In the genomic region with DNA sequence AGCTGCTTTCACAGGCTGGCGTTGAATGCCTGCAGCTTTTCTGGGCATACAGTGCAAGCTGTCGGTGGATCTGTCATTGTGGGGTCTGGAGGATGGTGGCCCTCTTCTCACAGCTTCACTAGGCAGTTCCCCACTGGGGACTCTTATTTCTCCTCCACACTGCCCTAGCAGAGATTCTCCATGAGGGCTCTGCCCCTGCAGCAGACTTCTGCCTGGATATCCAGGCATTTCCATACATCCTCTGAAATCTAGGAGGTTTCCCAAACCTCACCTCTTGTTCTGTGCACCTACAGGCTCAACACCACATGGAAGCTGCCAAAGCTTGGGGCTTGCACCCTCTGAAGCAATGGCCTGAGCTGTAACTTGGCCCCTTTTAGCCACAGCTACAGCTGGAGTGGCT, we compare ENCODE assay signal across 1 cellular context. TPM values are rescaled to one million over a fixed set of nuclear protein-coding genes. Genes with fewer than 3 reads are reported as not detected.
"Had no signal": no experiment of that assay in that cellular context is flagged by ENCODE, and none has a peak within 500 bp of the region (broad histone marks: within the 10 kb centered on the region; RNA-seq: fewer than 3 reads in every experiment).

No MANE protein-coding gene starts in this region.

RNA-seq across cellular contexts. Expression of a gene that starts 9.6 kb away (rescaled TPM):
- total RNA-seq: GM23248 had no signal
- polyA plus RNA-seq: GM23248 had no signal
